In the genomic region with DNA sequence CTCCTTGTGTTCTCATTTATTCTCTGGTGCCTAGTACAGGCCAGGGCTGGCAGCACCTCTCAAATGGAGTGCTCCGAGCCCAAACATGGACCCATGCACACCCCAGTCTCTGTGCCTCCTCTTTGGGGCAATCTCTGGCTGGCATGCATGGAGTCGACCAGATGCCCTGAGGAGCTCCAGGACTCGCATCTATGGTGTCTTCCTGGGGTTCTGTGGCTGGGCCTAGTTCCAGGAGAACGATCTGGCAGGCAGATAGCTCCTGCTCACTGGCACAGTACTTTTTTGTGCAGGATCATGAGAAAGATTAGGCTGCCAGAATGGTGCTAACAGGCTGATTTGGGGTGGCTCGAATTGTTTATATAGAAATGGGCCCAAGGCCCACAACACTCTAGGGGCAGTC, we compare ENCODE assay signal across 15 cellular contexts.
A peak's percentile ranks its signal among the peaks of the same experiment; 100 is the strongest.
DNase-seq lines count a peak whose midpoint lies in the region; ATAC-seq and TF ChIP-seq lines count a peak whose summit lies in the region.
"Had no signal": no experiment of that assay in that cellular context is flagged by ENCODE, and none has a peak within 500 bp of the region (broad histone marks: within the 10 kb centered on the region; RNA-seq: fewer than 3 reads in every experiment).

No MANE protein-coding gene starts in this region.

- H3K4me3 ChIP-seq in thyroid gland (replicated peaks in 1 of 3) (no peak overlapping the region), mesendoderm (ENCODE audit: low read length) (no peak overlapping the region)
- H3K4me3 ChIP-seq: BLaER1 had no signal

- H3K18ac ChIP-seq in mesendoderm (ENCODE audit: low read length): no peak overlapping the region

- no peak overlapping the region for H3K9ac ChIP-seq in mesendoderm (ENCODE audit: low read length)
- H3K9ac ChIP-seq: BLaER1 had no signal

- no peak overlapping the region for H2BK5ac ChIP-seq in mesendoderm (ENCODE audit: low read length)

- H2BK120ac ChIP-seq in mesendoderm (ENCODE audit: low read depth, low read length): no peak overlapping the region

- no peak overlapping the region for H2AK5ac ChIP-seq in mesendoderm (ENCODE audit: low read length)

- H4K8ac ChIP-seq in mesendoderm (ENCODE audit: low read depth, low read length): no peak overlapping the region

- H3K56ac ChIP-seq in mesendoderm (ENCODE audit: low read length): no peak overlapping the region

- ATAC-seq in GM18505 (IDR thresholded peaks at IDR 0.05; ENCODE audit: unreplicated experiment): no peak
- ATAC-seq in GM19328 (IDR thresholded peaks at IDR 0.05; ENCODE audit: unreplicated experiment): no peak

- H2BK15ac ChIP-seq in mesendoderm (replicated peaks; ENCODE audit: low read depth): no peak overlapping the region

- H3K4me2 ChIP-seq in mesendoderm (ENCODE audit: low read length): no peak overlapping the region
- H3K4me2 ChIP-seq: BLaER1 had no signal

- no peak for TF ChIP-seq CTCF in thyroid gland (IDR thresholded peaks at IDR 0.05)

- intact Hi-C loops in thyroid gland (cut with DNase I): no loop called here

- H3K4ac ChIP-seq in mesendoderm (ENCODE audit: low read depth, low read length): no peak overlapping the region

- H3K27ac ChIP-seq in thyroid gland (no peak overlapping the region), mesendoderm (ENCODE audit: low read depth, low read length) (no peak overlapping the region)
- H3K27ac ChIP-seq: BLaER1 had no signal

- no peaks in the 10 kb centered on the region for H3K79me2 ChIP-seq in mesendoderm (ENCODE audit: control insufficient read depth, insufficient read depth, low read length)

- H3K79me1 ChIP-seq in mesendoderm (ENCODE audit: low read length): no peaks in the 10 kb centered on the region

- TF ChIP-seq POLR2A in thyroid gland (IDR thresholded peaks at IDR 0.05) (no peak), GM18505 (IDR thresholded peaks at IDR 0.05; ENCODE audit: borderline replicate concordance, extremely low read depth, insufficient read depth, insufficient read length) (no peak)

- peaks cover 4 to 9% of the 10 kb centered on the region in 2 donors for H3K4me1 ChIP-seq in thyroid gland
- H3K4me1 ChIP-seq in mesendoderm (ENCODE audit: control insufficient read depth, low read depth, low read length): no peaks in the 10 kb centered on the region
- H3K4me1 ChIP-seq: BLaER1, Caco-2 had no signal

- H4K5ac ChIP-seq in mesendoderm (ENCODE audit: low read length): no peak overlapping the region

- 29 to 33% methylated on average over 1 of the region's 5 CpGs for WGBS in thyroid gland, 2 donors
- no CpG with 5 or more reads among the region's 5 CpGs for WGBS in mesendoderm (ENCODE audit: extremely low coverage, insufficient coverage, low lambda C conversion rate)

- no peaks in the 10 kb centered on the region for H3K36me3 ChIP-seq in thyroid gland
- no peaks in the 10 kb centered on the region for H3K36me3 ChIP-seq in mesendoderm (ENCODE audit: control insufficient read depth, insufficient read depth, low read length)
- H3K36me3 ChIP-seq: BLaER1 had no signal

- H3K9me3 ChIP-seq in thyroid gland: no peaks in the 10 kb centered on the region
- H3K9me3 ChIP-seq: BLaER1, Caco-2 had no signal

- peak; percentile 20 for DNase-seq in NCI-H1092 treated with DMSO at 0.1 percent for 48 hours (lab: John Stamatoyannopoulos, UW)
- DNase-seq in NCI-H1092 (lab: John Stamatoyannopoulos, UW): no peak
- peak; percentile 78 for DNase-seq in NCI-H446 treated with DMSO at 0.1 percent for 48 hours (lab: John Stamatoyannopoulos, UW)
- peak; percentile 13 for DNase-seq in cerebellum (ENCODE audit: low spot score)
- DNase-seq in thyroid gland: peak; percentile 6 to 8
- DNase-seq in mesendoderm: no peak
- DNase-seq: 8988T; AML-193; Caco-2; CD8-positive, alpha-beta memory T cell; HCEC 1CT; HFFc6 had no signal

- H3K23ac ChIP-seq in mesendoderm (ENCODE audit: low read length): no peak overlapping the region

- H3K27me3 ChIP-seq in thyroid gland (no peaks in the 10 kb centered on the region), mesendoderm (ENCODE audit: insufficient read depth, low read length, poor library complexity) (no peaks in the 10 kb centered on the region)

Comparison
In these comparisons a context has a peak if more than half of its experiments do, and no peak if none do; other contexts are left out.
1. DNase-seq: peak in NCI-H1092 treated with DMSO at 0.1 percent for 48 hours (single experiment), NCI-H446 treated with DMSO at 0.1 percent for 48 hours (single experiment), cerebellum (single experiment) and thyroid gland (2 of 2); none in NCI-H1092 (single experiment) and mesendoderm (single experiment).